ENCODE assay signal across 10 cellular contexts in genomic region chr12:124386059-124386458, GRCh38.
DNase-seq lines count a peak whose midpoint lies in the region; ATAC-seq, FAIRE-seq and TF ChIP-seq lines count a peak whose summit lies in the region.
"Had no signal": no experiment of that assay in that cellular context is flagged by ENCODE, and none has a peak within 500 bp of the region (broad histone marks: within the 10 kb centered on the region; RNA-seq: fewer than 3 reads in every experiment).

No MANE protein-coding gene starts in this region.

- no peaks in the 10 kb centered on the region for H3K9me3 ChIP-seq in keratinocyte (ENCODE audit: control insufficient read depth, low read depth, low read length)
- no peaks in the 10 kb centered on the region for H3K9me3 ChIP-seq in stomach smooth muscle (ENCODE audit: control insufficient read depth in 2 of 2, low read length in 2 of 2)

- no peak for FAIRE-seq in keratinocyte (lab: Jason Lieb, UNC)

- no peak overlapping the region for H3K4me2 ChIP-seq in keratinocyte (ENCODE audit: control insufficient read depth, extremely low read depth, insufficient read depth, low read depth, low read length)

- H3K79me2 ChIP-seq in keratinocyte (ENCODE audit: control insufficient read depth, insufficient read depth, low read length), result no peaks in the 10 kb centered on the region

- H3K4me3 ChIP-seq in HFF-Myc (replicated peaks; ENCODE audit: low read depth, low read length) (peak overlapping the region; percentile 27), astrocyte of the cerebellum (ENCODE audit: low read depth, low read length) (peak overlapping the region; percentile 23), keratinocyte (ENCODE audit: control insufficient read depth in 2 of 3, extremely low read depth in 1 of 3, insufficient read depth in 2 of 3, low read depth in 1 of 3, low read length in 3 of 3) (no peak overlapping the region), stomach smooth muscle (ENCODE audit: low read length in 2 of 2) (peak overlapping the region in 1 of 2 donors; percentile 57)

- dilution Hi-C loops in keratinocyte (cut with MboI; ENCODE audit: extremely low pct_ligation_motif_present, low sequenced_read_pairs), result no loop called here

- H3K9me1 ChIP-seq in keratinocyte (ENCODE audit: control insufficient read depth, extremely low read depth, insufficient read depth, low read length), result no peaks in the 10 kb centered on the region

- H4K20me1 ChIP-seq in keratinocyte (ENCODE audit: control insufficient read depth, extremely low read depth, insufficient read depth, low read length), result peaks cover under 1% of the 10 kb centered on the region

- H3K9me3 Mint-ChIP-seq in endothelial cell (ENCODE audit: unreplicated experiment), result no peaks in the 10 kb centered on the region
- H3K9me3 Mint-ChIP-seq: activated B cell treated with CpG ODN at 0.5 μM for 24 hours had no signal

- H3K4me1 ChIP-seq in keratinocyte (ENCODE audit: control insufficient read depth, extremely low read depth, insufficient read depth, low read length) (peaks cover 52% of the 10 kb centered on the region), stomach smooth muscle (ENCODE audit: control insufficient read depth, insufficient read depth, low read length) (peaks cover 70% of the 10 kb centered on the region)

- peaks cover 21% of the 10 kb centered on the region for H3K4me1 Mint-ChIP-seq in endothelial cell (ENCODE audit: unreplicated experiment)

- ATAC-seq in omental fat pad (ENCODE audit: low FRiP score), result no peak
- ATAC-seq: left colon had no signal

- DNase-seq in HFF-Myc (ENCODE audit: extremely low read depth, low read depth), result no peak
- no peak for DNase-seq in astrocyte of the cerebellum (ENCODE audit: low read depth)
- DNase-seq in keratinocyte (ENCODE audit: low read depth, low spot score), result no peak
- DNase-seq in NCI-H128 (lab: John Stamatoyannopoulos, UW; ENCODE audit: unreplicated experiment), result no peak
- DNase-seq in omental fat pad (ENCODE audit: low spot score), result no peak
- no peak for DNase-seq in erythroblast (lab: John Stamatoyannopoulos, UW)
- no peak for DNase-seq in endothelial cell (ENCODE audit: low spot score)
- DNase-seq: activated B cell treated with CpG ODN at 0.5 μM for 24 hours, left colon had no signal

- TF ChIP-seq CTCF in HFF-Myc (IDR thresholded peaks at IDR 0.05; ENCODE audit: low read depth, low read length, missing control alignments), result no peak
- TF ChIP-seq CTCF in astrocyte of the cerebellum (IDR thresholded peaks at IDR 0.05; ENCODE audit: low read depth, low read length, missing control alignments), result no peak
- no peak for TF ChIP-seq CTCF in keratinocyte (optimal IDR thresholded peaks at IDR 0.05 in 1 of 3, IDR thresholded peaks at IDR 0.05 in 1 of 3, conservative IDR thresholded peaks at IDR 0.05 in 1 of 3; ENCODE audit: extremely low read depth in 1 of 3, insufficient read depth in 2 of 3, low read length in 3 of 3)
- TF ChIP-seq CTCF in omental fat pad (IDR thresholded peaks at IDR 0.05), result no peak
- no peak for TF ChIP-seq CTCF in endothelial cell (IDR thresholded peaks at IDR 0.05; ENCODE audit: unreplicated experiment)

- H3K27me3 ChIP-seq in keratinocyte (ENCODE audit: control insufficient read depth, extremely low read depth, insufficient read depth, low read length), result no peaks in the 10 kb centered on the region
- H3K27me3 ChIP-seq in stomach smooth muscle (ENCODE audit: control insufficient read depth in 1 of 2, insufficient read depth in 2 of 2, low read length in 2 of 2), result no peaks in the 10 kb centered on the region

- H3K36me3 Mint-ChIP-seq in endothelial cell (ENCODE audit: low read depth, unreplicated experiment), result no peaks in the 10 kb centered on the region

- peaks cover 12% of the 10 kb centered on the region for H3K27me3 Mint-ChIP-seq in endothelial cell (ENCODE audit: unreplicated experiment)
- H3K27me3 Mint-ChIP-seq: activated B cell treated with CpG ODN at 0.5 μM for 24 hours had no signal

- in situ Hi-C loops in astrocyte of the cerebellum (cut with HindIII; ENCODE audit: low sequenced_read_pairs), result no loop called here

- H3K36me3 ChIP-seq in keratinocyte (ENCODE audit: control insufficient read depth in 2 of 2, extremely low read depth in 1 of 2, insufficient read depth in 2 of 2, low read length in 2 of 2), result peaks cover 4 to 12% of the 10 kb centered on the region in 2 experiments
- H3K36me3 ChIP-seq in stomach smooth muscle (ENCODE audit: control insufficient read depth in 2 of 2, insufficient read depth in 2 of 2, low read length in 2 of 2), result peaks cover 15 to 24% of the 10 kb centered on the region in 2 donors

- H3K4me3 Mint-ChIP-seq in endothelial cell (ENCODE audit: unreplicated experiment), result no peak overlapping the region
- H3K4me3 Mint-ChIP-seq: activated B cell treated with CpG ODN at 0.5 μM for 24 hours had no signal

- no peak overlapping the region for H3K27ac Mint-ChIP-seq in endothelial cell (ENCODE audit: unreplicated experiment)
- H3K27ac Mint-ChIP-seq: activated B cell treated with CpG ODN at 0.5 μM for 24 hours had no signal

- no peak for TF ChIP-seq POLR2A in erythroblast (IDR thresholded peaks at IDR 0.05; ENCODE audit: low read length)

- H3K27ac ChIP-seq in keratinocyte (ENCODE audit: control insufficient read depth, insufficient read depth, low read length) (no peak overlapping the region), stomach smooth muscle (ENCODE audit: low read length) (peak overlapping the region; percentile 18)

- no peak overlapping the region for H2AFZ ChIP-seq in keratinocyte (ENCODE audit: control insufficient read depth, low read length)

- H3K9ac ChIP-seq in keratinocyte (ENCODE audit: control insufficient read depth, extremely low read depth, insufficient read depth, low read length) (peak overlapping the region; percentile 37), stomach smooth muscle (ENCODE audit: low read length in 2 of 2) (no peak overlapping the region)

Comparison
In these comparisons a context has a peak if more than half of its experiments do, and no peak if none do; other contexts are left out.
1. H3K4me3 ChIP-seq: peak in HFF-Myc (single experiment) and astrocyte of the cerebellum (single experiment); none in keratinocyte (0 of 3).